In the genomic region with DNA sequence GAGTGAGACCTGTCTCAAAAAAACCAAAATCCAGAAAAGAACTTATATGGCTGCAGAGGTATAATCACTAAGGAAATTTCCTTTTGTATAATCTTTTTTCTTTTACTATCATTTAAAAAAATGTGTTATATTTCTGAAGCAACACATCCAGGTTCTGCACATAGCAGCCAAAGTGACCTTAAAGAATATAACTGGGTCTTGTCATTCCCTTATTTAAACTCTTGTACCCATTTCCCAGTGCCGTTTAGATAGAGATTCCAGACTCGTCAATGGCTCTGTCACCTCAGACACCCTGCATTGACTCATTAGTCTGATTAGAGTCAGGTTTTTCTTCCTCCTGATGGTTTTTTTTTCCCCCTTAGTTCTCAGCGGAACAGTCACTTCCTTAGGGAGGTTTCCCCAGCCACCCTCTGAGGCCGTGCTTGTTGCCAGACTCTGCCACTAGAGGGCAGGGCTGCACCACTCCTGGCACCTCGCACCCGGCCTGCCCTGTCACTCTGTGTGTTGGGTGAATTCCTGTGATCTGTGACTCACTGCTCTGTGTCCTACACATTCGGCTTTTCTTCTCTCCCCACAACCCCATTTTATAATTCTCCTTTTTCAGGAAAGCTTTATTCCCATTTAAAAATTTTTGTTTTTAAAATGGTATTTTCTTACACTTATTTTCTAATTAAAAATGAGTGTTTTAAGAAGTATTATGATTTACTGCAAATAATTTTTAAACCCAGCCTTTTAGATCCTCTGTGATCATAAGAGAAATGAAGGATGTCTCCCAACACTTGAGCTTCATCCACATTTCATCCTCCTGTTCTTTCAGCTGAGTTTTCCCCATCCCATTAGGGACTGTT, we compare ENCODE assay signal across 8 cellular contexts. TPM values are rescaled to one million over a fixed set of nuclear protein-coding genes. Genes with fewer than 3 reads are reported as not detected.
DNase-seq lines count a peak whose midpoint lies in the region; ATAC-seq and TF ChIP-seq lines count a peak whose summit lies in the region.

No MANE protein-coding gene starts in this region.

- no peak overlapping the region for H3K18ac ChIP-seq in neuronal stem cell (ENCODE audit: low read length)

- peak overlapping the region; percentile 46 for H3K27ac Mint-ChIP-seq in activated T-helper 2 cell treated with anti-CD3 and anti-CD28 coated beads, Interferon-gamma antibody, Interleukin-2, Interleukin-4, amounts not matched to agents 10 μg/mL and 5 μg/mL and 100 μg/mL, durations not matched to agents 14 hours and 24 hours and 36 hours

- no peak for TF ChIP-seq EP300 in stomach (IDR thresholded peaks at IDR 0.05)

- no peak overlapping the region for H2AFZ ChIP-seq in neuronal stem cell (ENCODE audit: low read length)

- no peak overlapping the region for H3K4ac ChIP-seq in neuronal stem cell (ENCODE audit: low read length)

- peaks cover 25 to 91% of the 10 kb centered on the region in 2 donors for H3K36me3 ChIP-seq in neuronal stem cell (replicated peaks in 1 of 2; ENCODE audit: control insufficient read depth in 2 of 2, insufficient read depth in 2 of 2, low read length in 2 of 2)
- peaks cover 15 to 82% (median 82%) of the 10 kb centered on the region in 4 donors for H3K36me3 ChIP-seq in stomach

- H3K23ac ChIP-seq in neuronal stem cell (ENCODE audit: low read depth, low read length, poor library complexity), result no peak overlapping the region

- H2BK12ac ChIP-seq in neuronal stem cell (ENCODE audit: low read length), result no peak overlapping the region

- H2BK15ac ChIP-seq in neuronal stem cell (ENCODE audit: low read length), result no peak overlapping the region

- no peak overlapping the region for H4K8ac ChIP-seq in neuronal stem cell (ENCODE audit: low read depth, low read length)

- no peak overlapping the region for H2AK5ac ChIP-seq in neuronal stem cell (ENCODE audit: low read depth, low read length)

- H3K14ac ChIP-seq in neuronal stem cell (ENCODE audit: low read length), result no peak overlapping the region

- no peak for TF ChIP-seq POLR2A in stomach (IDR thresholded peaks at IDR 0.05)

- H2BK120ac ChIP-seq in neuronal stem cell (ENCODE audit: low read depth, low read length), result no peak overlapping the region

- H3K4me3 Mint-ChIP-seq in activated T-helper 2 cell treated with anti-CD3 and anti-CD28 coated beads, Interferon-gamma antibody, Interleukin-2, Interleukin-4, amounts not matched to agents 10 μg/mL and 5 μg/mL and 100 μg/mL, durations not matched to agents 14 hours and 24 hours and 36 hours (ENCODE audit: low read depth), result no peak overlapping the region

- H3K4me1 ChIP-seq in neuronal stem cell (ENCODE audit: control insufficient read depth in 2 of 2, insufficient read depth in 1 of 2, low read depth in 1 of 2, low read length in 2 of 2) (no peaks in the 10 kb centered on the region), stomach (peaks cover 14 to 53% (median 39%) of the 10 kb centered on the region in 4 donors)

- peak; percentile 89 for ATAC-seq in GM21515 (IDR thresholded peaks at IDR 0.05; ENCODE audit: unreplicated experiment)

- TF ChIP-seq CTCF in fibroblast of the aortic adventitia (IDR thresholded peaks at IDR 0.05; ENCODE audit: insufficient read depth, low read length) (peak; percentile 98), stomach (IDR thresholded peaks at IDR 0.05) (peak in 5 of 7 experiments; percentile 89 to 97 (median 96))

- H2BK5ac ChIP-seq in neuronal stem cell (ENCODE audit: low read length), result no peak overlapping the region

- peaks cover 9% of the 10 kb centered on the region for H3K4me1 Mint-ChIP-seq in activated T-helper 2 cell treated with anti-CD3 and anti-CD28 coated beads, Interferon-gamma antibody, Interleukin-2, Interleukin-4, amounts not matched to agents 10 μg/mL and 5 μg/mL and 100 μg/mL, durations not matched to agents 14 hours and 24 hours and 36 hours (ENCODE audit: low read depth)

- H3K27me3 Mint-ChIP-seq in activated T-helper 2 cell treated with anti-CD3 and anti-CD28 coated beads, Interferon-gamma antibody, Interleukin-2, Interleukin-4, amounts not matched to agents 10 μg/mL and 5 μg/mL and 100 μg/mL, durations not matched to agents 14 hours and 24 hours and 36 hours (ENCODE audit: low read depth), result no peaks in the 10 kb centered on the region

- H3K36me3 Mint-ChIP-seq in activated T-helper 2 cell treated with anti-CD3 and anti-CD28 coated beads, Interferon-gamma antibody, Interleukin-2, Interleukin-4, amounts not matched to agents 10 μg/mL and 5 μg/mL and 100 μg/mL, durations not matched to agents 14 hours and 24 hours and 36 hours (ENCODE audit: low read depth), result peaks cover 45% of the 10 kb centered on the region

- no CpG with 5 or more reads among the region's 7 CpGs for WGBS in neuronal stem cell (ENCODE audit: extremely low coverage in 2 of 2, insufficient read length in 2 of 2, insufficient replicate concordance in 1 of 2), 2 donors
- 1 to 4% (median 1%) methylated on average over 7 of the region's 7 CpGs for WGBS in stomach, 5 donors

- H4K91ac ChIP-seq in neuronal stem cell (ENCODE audit: low read depth, low read length, poor library complexity), result no peak overlapping the region

- DNase-seq in DMS53 (lab: John Stamatoyannopoulos, UW) (peak; percentile 96), HuH-7 (ENCODE audit: low spot score) (peak; percentile 89), RPMI8226 (peak; percentile 63), fibroblast of the aortic adventitia (ENCODE audit: low read depth) (peak; percentile 90), neuronal stem cell (ENCODE audit: low spot score) (peak; percentile 74), stomach (peak; percentile 90)
- DNase-seq in activated T-helper 2 cell treated with anti-CD3 and anti-CD28 coated beads, Interferon-gamma antibody, Interleukin-2, Interleukin-4, amounts not matched to agents 10 μg/mL and 5 μg/mL and 100 μg/mL, durations not matched to agents 14 hours and 24 hours and 36 hours (ENCODE audit: low spot score), result peak; percentile 77

- intact Hi-C loops in activated T-helper 2 cell treated with anti-CD3 and anti-CD28 coated beads, Interferon-gamma antibody, Interleukin-2, Interleukin-4, amounts not matched to agents 10 μg/mL and 5 μg/mL and 100 μg/mL, durations not matched to agents 14 hours and 24 hours and 36 hours (cut with micrococcal nuclease), result loop anchor here (1.0 to 2.0 kb wide), 3 partner anchors 30 to 336 kb away; no protein-coding TSS in a partner anchor
- intact Hi-C loops in stomach (cut with DNase I; ENCODE audit: low total_unique reads), result no loop called here

- H3K9me3 ChIP-seq in neuronal stem cell (replicated peaks in 1 of 2; ENCODE audit: control insufficient read depth in 2 of 2, insufficient read depth in 1 of 2, low read depth in 1 of 2, low read length in 2 of 2), result no peaks in the 10 kb centered on the region
- no peaks in the 10 kb centered on the region for H3K9me3 ChIP-seq in stomach

- H3K4me3 ChIP-seq in fibroblast of the aortic adventitia (ENCODE audit: low read depth, low read length) (no peak overlapping the region), neuronal stem cell (ENCODE audit: low read length in 2 of 2) (no peak overlapping the region), stomach (no peak overlapping the region)

- H3K27ac ChIP-seq in neuronal stem cell (replicated peaks; ENCODE audit: low read length) (no peak overlapping the region), stomach (peak overlapping the region in 4 of 5 donors; percentile 61 to 77 (median 75))

- H3K9ac ChIP-seq in neuronal stem cell (ENCODE audit: low read depth, low read length, poor library complexity), result no peak overlapping the region

- no peaks in the 10 kb centered on the region for H3K9me3 Mint-ChIP-seq in activated T-helper 2 cell treated with anti-CD3 and anti-CD28 coated beads, Interferon-gamma antibody, Interleukin-2, Interleukin-4, amounts not matched to agents 10 μg/mL and 5 μg/mL and 100 μg/mL, durations not matched to agents 14 hours and 24 hours and 36 hours

- H3K79me1 ChIP-seq in neuronal stem cell (ENCODE audit: low read depth, low read length), result peaks cover 4% of the 10 kb centered on the region

- H3K27me3 ChIP-seq in neuronal stem cell (ENCODE audit: control insufficient read depth in 3 of 3, insufficient read depth in 3 of 3, low read depth in 1 of 3, low read length in 3 of 3) (no peaks in the 10 kb centered on the region), stomach (no peaks in the 10 kb centered on the region)

- no peak overlapping the region for H3K4me2 ChIP-seq in neuronal stem cell (ENCODE audit: insufficient read depth, low read length, poor library complexity, severe bottlenecking)

RNA-seq across cellular contexts. Expression of gene HTT, which starts 32.1 kb away (rescaled TPM):
- total RNA-seq in activated T-helper 2 cell treated with anti-CD3 and anti-CD28 coated beads, Interferon-gamma antibody, Interleukin-2, Interleukin-4, amounts not matched to agents 10 μg/mL and 5 μg/mL and 100 μg/mL, durations not matched to agents 14 hours and 24 hours and 36 hours, result 65.3 and 71.9 TPM in 2 replicates
- 33.2 and 49.9 TPM in 2 replicates for total RNA-seq in fibroblast of the aortic adventitia (ENCODE audit: low replicate concordance)
- polyA plus RNA-seq in neuronal stem cell (2013, experiment 1 of 2), result 19.4 TPM
- polyA plus RNA-seq in neuronal stem cell (2013, experiment 2 of 2), result 20.0 TPM
- total RNA-seq in stomach, result 10 to 100 TPM; 39.0 to 95.7 (median 74.7) TPM
- polyA plus RNA-seq in stomach, result 10 to 100 TPM in 1 of 3 donors, 1 to 10 TPM in 2; 3.4 to 14.3 (median 7.3) TPM

RNA-seq across cellular contexts. Expression of gene HTT-AS, which starts 32.2 kb away (rescaled TPM):
- not detected in 2 replicates for total RNA-seq in activated T-helper 2 cell treated with anti-CD3 and anti-CD28 coated beads, Interferon-gamma antibody, Interleukin-2, Interleukin-4, amounts not matched to agents 10 μg/mL and 5 μg/mL and 100 μg/mL, durations not matched to agents 14 hours and 24 hours and 36 hours
- total RNA-seq in fibroblast of the aortic adventitia (ENCODE audit: low replicate concordance) (not detected in 2 replicates), stomach (not detected)
- polyA plus RNA-seq in neuronal stem cell (2013, experiment 1 of 2), result not detected
- not detected for polyA plus RNA-seq in neuronal stem cell (2013, experiment 2 of 2)
- not detected for polyA plus RNA-seq in stomach
